In the genomic region with DNA sequence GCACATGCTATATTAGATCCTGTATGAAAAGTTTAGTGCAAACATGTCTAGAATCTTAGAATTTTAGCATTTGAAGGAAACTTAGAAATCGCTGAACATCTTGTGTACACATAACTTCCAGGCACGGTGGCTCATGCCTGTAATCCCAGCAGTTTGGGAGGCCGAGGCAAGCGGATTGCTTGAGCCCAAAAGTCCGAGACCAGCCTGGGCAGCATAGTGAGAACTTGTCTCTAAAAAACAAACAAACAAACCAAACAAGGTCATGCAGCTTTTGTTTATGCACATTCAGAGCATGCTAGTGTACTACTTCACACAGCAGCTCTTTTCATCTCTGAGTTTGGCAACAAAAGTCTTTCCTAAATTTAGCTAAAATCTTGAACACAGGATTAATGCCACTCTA, we compare ENCODE assay signal across 38 cellular contexts. TPM values are rescaled to one million over a fixed set of nuclear protein-coding genes. Genes with fewer than 3 reads are reported as not detected.
"Had no signal": no experiment of that assay in that cellular context is flagged by ENCODE, and none has a peak within 500 bp of the region (broad histone marks: within the 10 kb centered on the region; RNA-seq: fewer than 3 reads in every experiment).

No MANE protein-coding gene starts in this region.

- H3K9me3 ChIP-seq: MG63 had no signal

- DNase-seq: Karpas-422, Kasumi-1, MG63, MM.1S, MV-4-11, NCI-H1048, NCI-H1092, NCI-H1092 treated with DMSO at 0.1 percent for 48 hours, NCI-H1105, NCI-H1105 treated with DMSO at 0.1 percent for 48 hours, NCI-H1417, NCI-H1417 treated with DMSO at 0.1 percent for 48 hours, NCI-H1436, NCI-H1436 treated with DMSO at 0.1 percent for 48 hours, NCI-H146, NCI-H1694, NCI-H1694 treated with DMSO at 0.1 percent for 48 hours, NCI-H187, NCI-H187 treated with DMSO at 0.1 percent for 48 hours, NCI-H1930, NCI-H2029, NCI-H2029 treated with DMSO at 0.1 percent for 48 hours, NCI-H2081, NCI-H2081 treated with DMSO at 0.1 percent for 48 hours, NCI-H2107, NCI-H2171, NCI-H2171 treated with DMSO at 0.1 percent for 48 hours, NCI-H2227 treated with DMSO at 0.1 percent for 48 hours, NCI-H226, NCI-H345, NCI-H446, NCI-H446 treated with DMSO at 0.1 percent for 48 hours, NCI-H510A, NCI-H510A treated with DMSO at 0.1 percent for 48 hours, NCI-H524 had no signal

- H3K36me3 ChIP-seq: MG63 had no signal

- H3K4me3 ChIP-seq: MG63 had no signal

- H3K27me3 ChIP-seq: MG63 had no signal

RNA-seq across cellular contexts. Expression of a gene that starts 32.2 kb away (rescaled TPM):
- total RNA-seq: M059J, MCF 10A, NCI-H460 had no signal
